ENCODE assay signal across 8 cellular contexts in the genomic region with DNA sequence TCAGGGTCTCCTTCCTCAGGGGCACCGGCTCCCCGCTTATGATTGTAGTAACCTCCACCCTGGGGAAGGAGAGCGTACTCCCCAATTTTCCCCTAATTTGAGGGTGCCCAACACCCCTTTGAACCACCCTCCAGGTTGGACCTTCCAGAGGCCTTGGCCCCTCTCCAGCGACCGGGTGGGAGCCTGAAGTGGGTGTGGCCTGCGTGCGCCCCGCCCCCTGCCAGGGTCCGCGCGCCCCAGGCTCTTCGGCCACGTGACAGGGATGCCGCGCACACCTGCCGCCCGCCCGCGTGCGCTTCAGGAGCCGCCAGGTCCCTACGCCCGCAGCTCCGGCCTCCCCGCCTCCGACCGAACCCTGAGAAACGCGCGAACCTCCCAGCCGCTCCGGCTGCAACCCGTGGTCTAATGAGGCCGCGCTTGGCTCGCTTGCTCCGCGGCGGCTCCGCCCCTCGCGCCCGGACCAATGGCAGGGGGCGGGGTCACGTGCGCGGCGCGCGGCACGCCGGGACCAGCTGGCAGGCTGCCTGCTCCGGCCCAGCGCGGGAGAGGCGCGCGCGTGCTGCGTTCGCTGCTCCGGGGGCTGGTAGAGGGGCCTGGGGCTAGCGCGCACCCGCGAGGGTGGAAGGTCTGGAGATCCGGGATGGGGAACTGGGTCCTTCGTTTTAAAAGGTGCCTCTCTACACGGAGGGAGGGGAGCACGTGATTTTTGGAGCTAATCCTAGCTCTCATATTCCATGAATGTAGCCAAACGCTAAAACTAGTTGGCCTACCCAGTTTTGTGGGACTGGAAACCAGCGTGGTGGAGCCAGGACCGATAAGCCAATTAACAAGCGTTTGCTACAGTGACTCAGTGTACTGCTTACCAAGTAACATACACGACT. TPM values are rescaled to one million over a fixed set of nuclear protein-coding genes. Genes with fewer than 3 reads are reported as not detected.
A peak's percentile ranks its signal among the peaks of the same experiment; 100 is the strongest.
DNase-seq lines count a peak whose midpoint lies in the region; ATAC-seq and TF ChIP-seq lines count a peak whose summit lies in the region.

FOXRED2 (minus strand) TSS at position 404 of the 881 bp plus-strand sequence. CDS start 618 bp downstream, outside the sequence.

- CTCF ChIA-PET in AG04449 (lab: Yijun Ruan, JAX): interaction anchor here (0.6 to 1.2 kb wide), 3 partner anchors 9 to 269 kb away, joined by 3 to 5 read pairs (median 3); partner anchors contain the start of gene IFT27

- intact Hi-C loops in activated CD4-positive, alpha-beta T cell treated with anti-CD3 and anti-CD28 coated beads, Interleukin-2, amount 10 ng/mL, durations not matched to agents 24 days and 14 days (cut with micrococcal nuclease): loop anchor here (1.0 to 2.0 kb wide), 2 partner anchors 22 to 24 kb away; partner anchors contain the start of gene EIF3D

- H3K27ac ChIP-seq in coronary artery: peak within 1 kb of the TSS; percentile 79 to 89

- no peaks in the 10 kb centered on the region for H3K9me3 Mint-ChIP-seq in activated CD4-positive, alpha-beta T cell treated with anti-CD3 and anti-CD28 coated beads, Interleukin-2, amount 10 ng/mL, durations not matched to agents 24 days and 14 days

- no peak for TF ChIP-seq CTCF in AG04449 (IDR thresholded peaks at IDR 0.05; ENCODE audit: insufficient read depth, low read length, missing control alignments)
- no peak for TF ChIP-seq CTCF in coronary artery (IDR thresholded peaks at IDR 0.05)

- peaks cover 22% of the 10 kb centered on the region for H3K36me3 Mint-ChIP-seq in activated CD4-positive, alpha-beta T cell treated with anti-CD3 and anti-CD28 coated beads, Interleukin-2, amount 10 ng/mL, durations not matched to agents 24 days and 14 days (ENCODE audit: low read depth)

- peak within 1 kb of the TSS; percentile 70 for H3K4me3 Mint-ChIP-seq in activated CD4-positive, alpha-beta T cell treated with anti-CD3 and anti-CD28 coated beads, Interleukin-2, amount 10 ng/mL, durations not matched to agents 24 days and 14 days

- ATAC-seq in GM18907 (IDR thresholded peaks at IDR 0.05; ENCODE audit: unreplicated experiment) (peak; percentile 75), HG03457 (IDR thresholded peaks at IDR 0.05; ENCODE audit: unreplicated experiment) (peak; percentile 68), left lobe of liver (peak; percentile 89)

- H3K27ac Mint-ChIP-seq in activated CD4-positive, alpha-beta T cell treated with anti-CD3 and anti-CD28 coated beads, Interleukin-2, amount 10 ng/mL, durations not matched to agents 24 days and 14 days: peak within 1 kb of the TSS; percentile 70

- no peak for DNase-seq in AG04449 (ENCODE audit: low read depth, low spot score)
- peak; percentile 21 for DNase-seq in NCI-H524 treated with DMSO at 0.1 percent for 48 hours (lab: John Stamatoyannopoulos, UW)
- DNase-seq in activated CD4-positive, alpha-beta T cell treated with anti-CD3 and anti-CD28 coated beads, Interleukin-2, amount 10 ng/mL, durations not matched to agents 24 days and 14 days: peak; percentile 98
- peak; percentile 90 for DNase-seq in coronary artery (ENCODE audit: low spot score)
- DNase-seq in left lobe of liver (ENCODE audit: low spot score): peak; percentile 92
- DNase-seq in stimulated activated CD4-positive, alpha-beta T cell treated with anti-CD3 and anti-CD28 coated beads, Interleukin-2, amount 100 ng/mL, for 4 hours (ENCODE audit: low read depth): peak; percentile 83

- H3K4me1 Mint-ChIP-seq in activated CD4-positive, alpha-beta T cell treated with anti-CD3 and anti-CD28 coated beads, Interleukin-2, amount 10 ng/mL, durations not matched to agents 24 days and 14 days: peaks cover 10% of the 10 kb centered on the region

- H3K4me3 ChIP-seq in AG04449 (ENCODE audit: low read depth, low read length) (peak within 1 kb of the TSS; percentile 61), coronary artery (peak within 1 kb of the TSS; percentile 82)

- H3K27me3 Mint-ChIP-seq in activated CD4-positive, alpha-beta T cell treated with anti-CD3 and anti-CD28 coated beads, Interleukin-2, amount 10 ng/mL, durations not matched to agents 24 days and 14 days: no peaks in the 10 kb centered on the region

- POLR2A ChIA-PET in AG04449 (lab: Yijun Ruan, JAX): interaction anchor here (0.6 to 1.2 kb wide), 5 partner anchors 8 to 350 kb away, joined by 3 to 6 read pairs (median 3); partner anchors contain the start of gene EIF3D

RNA-seq across cellular contexts. Expression of gene FOXRED2, which starts in this region (rescaled TPM):
- 25.4 and 26.3 TPM in 2 replicates for total RNA-seq in activated CD4-positive, alpha-beta T cell treated with anti-CD3 and anti-CD28 coated beads, Interleukin-2, amount 10 ng/mL, durations not matched to agents 24 days and 14 days
- 9.0 TPM for total RNA-seq in left lobe of liver
